Comparison of ENCODE assay signal across 18 cellular contexts in the genomic region with DNA sequence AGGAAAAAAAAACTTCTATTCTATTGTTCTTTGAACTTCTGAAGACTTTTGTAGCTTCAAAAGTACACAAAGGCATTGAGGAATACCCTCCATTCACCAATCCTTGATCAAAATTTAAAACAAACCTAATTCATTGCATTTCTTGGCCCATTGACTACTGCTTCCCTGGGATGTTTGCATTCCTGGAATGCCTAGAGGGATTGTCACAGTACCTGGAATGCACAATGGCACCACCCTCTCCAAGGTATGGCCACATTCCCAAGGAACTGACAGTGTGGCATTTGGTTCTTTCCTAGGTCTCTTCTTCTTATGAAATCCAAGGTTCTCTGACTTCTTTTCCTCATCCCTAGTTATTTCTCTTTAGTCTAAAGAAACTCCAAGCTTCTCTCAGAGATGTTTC.
DNase-seq lines count a peak whose midpoint lies in the region; ATAC-seq, FAIRE-seq and TF ChIP-seq lines count a peak whose summit lies in the region.
"Had no signal": no experiment of that assay in that cellular context is flagged by ENCODE, and none has a peak within 500 bp of the region (broad histone marks: within the 10 kb centered on the region; RNA-seq: fewer than 3 reads in every experiment).

No MANE protein-coding gene starts in this region.

- H3K27ac ChIP-seq in 22Rv1 (peak overlapping the region; percentile 16; the same call in 1 of the 2 replicates), astrocyte (ENCODE audit: low read depth, low read length) (no peak overlapping the region), left ventricle myocardium inferior (replicated peaks) (no peak overlapping the region)
- H3K27ac ChIP-seq: gastrocnemius medialis had no signal

- no peak overlapping the region for H2AFZ ChIP-seq in astrocyte (ENCODE audit: low read depth, low read length)

- H3K36me3 ChIP-seq in astrocyte (ENCODE audit: insufficient read depth, low read length) (no peaks in the 10 kb centered on the region), left ventricle myocardium inferior (no peaks in the 10 kb centered on the region)
- H3K36me3 ChIP-seq: gastrocnemius medialis had no signal

- DNase-seq in HT-29 (ENCODE audit: low spot score) (peak; percentile 51), astrocyte (ENCODE audit: low read depth) (peak; percentile 23), iris pigment epithelial cell (ENCODE audit: low read depth) (peak; percentile 5), activated gamma-delta T cell treated with Interleukin-2 at 50 U/mL for 16 hours (no peak), DMS 273 (lab: John Stamatoyannopoulos, UW; ENCODE audit: unreplicated experiment) (no peak), left ventricle myocardium inferior (no peak)
- DNase-seq: activated CD8-positive, alpha-beta memory T cell treated with anti-CD3 and anti-CD28 coated beads, Interleukin-2, amount 50 U/mL, for 4 hours; CD8-positive, alpha-beta T cell; gastrocnemius medialis; kidney; NCI-H748 treated with DMSO at 0.1 percent for 48 hours; stimulated activated CD4-positive, alpha-beta T cell treated with anti-CD3 and anti-CD28 coated beads, Interleukin-12 subunit alpha, Interleukin-12 subunit beta, amount 100 ng/mL, for 4 hours had no signal

- H3K9me3 ChIP-seq in astrocyte (ENCODE audit: insufficient read depth, low read depth, low read length) = no peaks in the 10 kb centered on the region
- H3K9me3 ChIP-seq in left ventricle myocardium inferior (replicated peaks) = no peaks in the 10 kb centered on the region
- H3K9me3 ChIP-seq: gastrocnemius medialis had no signal

- ATAC-seq in GM19035 (IDR thresholded peaks at IDR 0.05; ENCODE audit: unreplicated experiment) = no peak
- ATAC-seq: CD8-positive, alpha-beta T cell; gastrocnemius medialis had no signal

- no peaks in the 10 kb centered on the region for H3K36me3 Mint-ChIP-seq in astrocyte (ENCODE audit: low read depth, unreplicated experiment)
- H3K36me3 Mint-ChIP-seq: activated naive CD4-positive, alpha-beta T cell treated with anti-CD3 and anti-CD28 coated beads, Interleukin-2, amount 50 U/mL, for 24 hours; CD8-positive, alpha-beta T cell had no signal

- H4K20me1 ChIP-seq in astrocyte (ENCODE audit: insufficient read depth, low read length) = no peaks in the 10 kb centered on the region

- H3K4me3 Mint-ChIP-seq in astrocyte (ENCODE audit: unreplicated experiment) = no peak overlapping the region
- H3K4me3 Mint-ChIP-seq: activated naive CD4-positive, alpha-beta T cell treated with anti-CD3 and anti-CD28 coated beads, Interleukin-2, amount 50 U/mL, for 24 hours; CD8-positive, alpha-beta T cell; T-helper 1 cell treated with Interleukin-12 subunit alpha and Interleukin-12 subunit beta and Interleukin-4 antibody, amounts not matched to agents 30 μg/mL and 1 μg/mL, for 36 hours had no signal

- no peak overlapping the region for H3K4me3 ChIP-seq in astrocyte (ENCODE audit: insufficient read depth, low read depth, low read length)
- H3K4me3 ChIP-seq in left ventricle myocardium inferior = no peak overlapping the region
- H3K4me3 ChIP-seq: gastrocnemius medialis had no signal

- H3K9ac ChIP-seq in astrocyte (ENCODE audit: low read length) = no peak overlapping the region

- peaks cover 5% of the 10 kb centered on the region for H3K4me1 ChIP-seq in astrocyte (ENCODE audit: insufficient read depth, low read length)
- H3K4me1 ChIP-seq in left ventricle myocardium inferior = no peaks in the 10 kb centered on the region
- H3K4me1 ChIP-seq: gastrocnemius medialis had no signal

- H3K27me3 ChIP-seq in astrocyte (ENCODE audit: insufficient read depth, low read length) (no peaks in the 10 kb centered on the region), left ventricle myocardium inferior (ENCODE audit: low read depth) (no peaks in the 10 kb centered on the region)
- H3K27me3 ChIP-seq: gastrocnemius medialis had no signal

- TF ChIP-seq CTCF in 22Rv1 (IDR thresholded peaks at IDR 0.05) = no peak
- no peak for TF ChIP-seq CTCF in astrocyte (IDR thresholded peaks at IDR 0.05; ENCODE audit: insufficient read depth, low read depth, low read length)
- no peak for TF ChIP-seq CTCF in left ventricle myocardium inferior (IDR thresholded peaks at IDR 0.05; ENCODE audit: borderline replicate concordance)

- H3K4me1 Mint-ChIP-seq in astrocyte (ENCODE audit: low read depth, unreplicated experiment) = peaks cover 10% of the 10 kb centered on the region
- H3K4me1 Mint-ChIP-seq: activated naive CD4-positive, alpha-beta T cell treated with anti-CD3 and anti-CD28 coated beads, Interleukin-2, amount 50 U/mL, for 24 hours had no signal

- FAIRE-seq in astrocyte (lab: Jason Lieb, UNC) = no peak
- FAIRE-seq: endometrium, GM12891, kidney had no signal

- no peak overlapping the region for H3K4me2 ChIP-seq in astrocyte (ENCODE audit: low read length)

- intact Hi-C loops in left ventricle myocardium inferior (cut with micrococcal nuclease) = no loop called here

- H3K27me3 Mint-ChIP-seq in astrocyte (ENCODE audit: low read depth, unreplicated experiment) = no peaks in the 10 kb centered on the region
- H3K27me3 Mint-ChIP-seq: activated naive CD4-positive, alpha-beta T cell treated with anti-CD3 and anti-CD28 coated beads, Interleukin-2, amount 50 U/mL, for 24 hours had no signal

- no peaks in the 10 kb centered on the region for H3K9me3 Mint-ChIP-seq in astrocyte (ENCODE audit: unreplicated experiment)
- H3K9me3 Mint-ChIP-seq: T-helper 1 cell treated with Interleukin-12 subunit alpha and Interleukin-12 subunit beta and Interleukin-4 antibody, amounts not matched to agents 30 μg/mL and 1 μg/mL, for 36 hours had no signal

- H3K27ac Mint-ChIP-seq in astrocyte (ENCODE audit: unreplicated experiment) = peak overlapping the region; percentile 73
- H3K27ac Mint-ChIP-seq: activated naive CD4-positive, alpha-beta T cell treated with anti-CD3 and anti-CD28 coated beads, Interleukin-2, amount 50 U/mL, for 24 hours; CD8-positive, alpha-beta T cell; T-helper 1 cell treated with Interleukin-12 subunit alpha and Interleukin-12 subunit beta and Interleukin-4 antibody, amounts not matched to agents 30 μg/mL and 1 μg/mL, for 36 hours had no signal

- no peaks in the 10 kb centered on the region for H3K79me2 ChIP-seq in astrocyte (ENCODE audit: insufficient read depth, low read length)

Comparison
In these comparisons a context has a peak if more than half of its experiments do, and no peak if none do; other contexts are left out.
1. DNase-seq: peak in HT-29 (single experiment), astrocyte (single experiment) and iris pigment epithelial cell (single experiment); none in activated gamma-delta T cell treated with Interleukin-2 at 50 U/mL for 16 hours (single experiment), DMS 273 (single experiment) and left ventricle myocardium inferior (single experiment).